Comparison of ENCODE assay signal across 27 cellular contexts in the genomic region with DNA sequence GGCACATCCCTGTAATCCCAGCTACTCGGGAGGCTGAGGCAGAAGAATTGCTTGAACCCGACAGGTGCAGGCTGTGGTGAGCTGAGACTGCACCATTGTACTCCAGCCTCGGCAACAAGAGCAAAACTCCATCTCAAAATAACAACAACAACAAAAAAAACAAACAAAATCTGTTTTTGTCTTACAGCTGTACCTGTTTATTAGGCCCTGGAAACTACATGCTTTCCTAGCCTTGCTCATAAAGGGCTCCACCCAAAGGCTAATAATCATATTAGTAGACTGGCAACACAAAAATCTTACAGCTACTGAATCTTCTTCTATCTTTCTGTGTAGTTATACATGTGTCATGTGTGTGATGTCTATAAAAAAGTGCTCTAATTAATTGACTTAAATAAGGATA.
DNase-seq lines count a peak whose midpoint lies in the region; ATAC-seq and TF ChIP-seq lines count a peak whose summit lies in the region.
"Had no signal": no experiment of that assay in that cellular context is flagged by ENCODE, and none has a peak within 500 bp of the region (broad histone marks: within the 10 kb centered on the region; RNA-seq: fewer than 3 reads in every experiment).

No MANE protein-coding gene starts in this region.

- no peak overlapping the region for H3K4me2 ChIP-seq in MM.1S (ENCODE audit: low read depth, low read length)
- H3K4me2 ChIP-seq: hepatocyte, PC-9 had no signal

- no peaks in the 10 kb centered on the region for H3K9me2 ChIP-seq in MM.1S (replicated peaks; ENCODE audit: insufficient read depth, low read length)

- H3K79me2 ChIP-seq in MM.1S (ENCODE audit: low read length): no peaks in the 10 kb centered on the region
- H3K79me2 ChIP-seq: hepatocyte had no signal

- no peak overlapping the region for H2AFZ ChIP-seq in MM.1S (ENCODE audit: low read length)
- H2AFZ ChIP-seq: hepatocyte, PC-9 had no signal

- no peaks in the 10 kb centered on the region for H3K4me1 ChIP-seq in MM.1S (ENCODE audit: low read length)
- H3K4me1 ChIP-seq: Caco-2, gastrocnemius medialis, pancreas, suprapubic skin, upper lobe of left lung had no signal

- H3K27me3 ChIP-seq in MM.1S (replicated peaks; ENCODE audit: insufficient read depth, low read length): no peaks in the 10 kb centered on the region
- H3K27me3 ChIP-seq in WERI-Rb-1 (ENCODE audit: insufficient read depth, low read depth, severe bottlenecking): no peaks in the 10 kb centered on the region
- H3K27me3 ChIP-seq: gastrocnemius medialis, hepatocyte, pancreas, suprapubic skin, upper lobe of left lung had no signal

- H3K27ac ChIP-seq in MM.1S (ENCODE audit: low read length) (no peak overlapping the region), WERI-Rb-1 (no peak overlapping the region)
- H3K27ac ChIP-seq: 22Rv1, C4-2B, gastrocnemius medialis, hepatocyte, pancreas, PC-9, skin epidermis, suprapubic skin, upper lobe of left lung had no signal

- H3K9me3 ChIP-seq in MM.1S (replicated peaks; ENCODE audit: insufficient read depth, low read length): no peaks in the 10 kb centered on the region
- H3K9me3 ChIP-seq in WERI-Rb-1 (ENCODE audit: severe bottlenecking): no peaks in the 10 kb centered on the region
- H3K9me3 ChIP-seq: Caco-2, gastrocnemius medialis, pancreas, suprapubic skin had no signal

- no peak overlapping the region for H3K4me3 ChIP-seq in MM.1S (ENCODE audit: low read length)
- H3K4me3 ChIP-seq in WERI-Rb-1 (ENCODE audit: low read depth, low read length): no peak overlapping the region
- H3K4me3 ChIP-seq: gastrocnemius medialis, hepatocyte, pancreas, PC-9, skin epidermis, suprapubic skin, upper lobe of left lung had no signal

- H3K9ac ChIP-seq in MM.1S (ENCODE audit: low read length): no peak overlapping the region

- intact Hi-C loops in Right ventricle myocardium inferior (cut with DNase I): no loop called here

- no peaks in the 10 kb centered on the region for H4K20me1 ChIP-seq in MM.1S (ENCODE audit: insufficient read depth, low read length)

- no peaks in the 10 kb centered on the region for H3F3A ChIP-seq in MM.1S (ENCODE audit: insufficient read depth, low read length)

- H3K36me3 ChIP-seq in MM.1S (replicated peaks; ENCODE audit: insufficient read depth, low read length): no peaks in the 10 kb centered on the region
- H3K36me3 ChIP-seq in WERI-Rb-1: no peaks in the 10 kb centered on the region
- H3K36me3 ChIP-seq: gastrocnemius medialis, pancreas, suprapubic skin, upper lobe of left lung had no signal

- TF ChIP-seq CTCF in MM.1S (IDR thresholded peaks at IDR 0.05; ENCODE audit: low read length): no peak
- TF ChIP-seq CTCF in WERI-Rb-1 (IDR thresholded peaks at IDR 0.05; ENCODE audit: low read depth, low read length): no peak

- ATAC-seq in HG03469 (IDR thresholded peaks at IDR 0.05; ENCODE audit: unreplicated experiment): no peak
- no peak for ATAC-seq in Right ventricle myocardium inferior
- ATAC-seq: activated T-cell treated with anti-CD3 and anti-CD28 coated beads, Interleukin-2, amount 50 U/mL, for 72 hours; gastrocnemius medialis; left colon; pancreas had no signal

- DNase-seq in DMS 273 (lab: John Stamatoyannopoulos, UW; ENCODE audit: unreplicated experiment): peak; percentile 48
- no peak for DNase-seq in DMS 273 treated with DMSO at 0.1 percent for 48 hours (lab: John Stamatoyannopoulos, UW)
- peak; percentile 11 for DNase-seq in MM.1S
- peak; percentile 14 for DNase-seq in WERI-Rb-1
- peak; percentile 1 for DNase-seq in iris pigment epithelial cell (ENCODE audit: low read depth)
- DNase-seq in SKM-1 treated with dmso at 0.1 percent for 144 hours (lab: John Stamatoyannopoulos, UW; ENCODE audit: unreplicated experiment): no peak
- no peak for DNase-seq in Right ventricle myocardium inferior (ENCODE audit: missing footprints)
- DNase-seq: activated CD4-positive, alpha-beta T cell treated with anti-CD3 and anti-CD28 coated beads, Interleukin-2, amount 50 U/mL, for 48 hours; activated CD4-positive, CD25-positive, alpha-beta regulatory T cell treated with anti-CD3 and anti-CD28 coated beads, Interleukin-2, amount 50 U/mL, for 72 hours; activated naive CD4-positive, alpha-beta T cell; Caco-2; gastrocnemius medialis; left colon; NCI-H2029; pancreas; PC-9; Right ventricle myocardium superior; stimulated activated naive CD4-positive, alpha-beta T cell treated with Interleukin-2 at 50 U/mL for 16 hours; T-helper 2 cell; upper lobe of left lung had no signal

Comparison
In these comparisons a context has a peak if more than half of its experiments do, and no peak if none do; other contexts are left out.
1. DNase-seq: peak in DMS 273 (single experiment), MM.1S (single experiment), WERI-Rb-1 (single experiment) and iris pigment epithelial cell (single experiment); none in DMS 273 treated with DMSO at 0.1 percent for 48 hours (single experiment), SKM-1 treated with dmso at 0.1 percent for 144 hours (single experiment) and Right ventricle myocardium inferior (single experiment).